8 cellular contexts compared by ENCODE assay signal in genomic region chr21:38712076-38712475, GRCh38.
DNase-seq lines count a peak whose midpoint lies in the region; ATAC-seq and TF ChIP-seq lines count a peak whose summit lies in the region.

No MANE protein-coding gene starts in this region.

- H3K27ac Mint-ChIP-seq in nephron progenitor cell, result no peak overlapping the region
- H3K27ac Mint-ChIP-seq in effector memory CD8-positive, alpha-beta T cell, result no peak overlapping the region

- no peak for ATAC-seq in effector memory CD8-positive, alpha-beta T cell (replicated peaks)

- no peak overlapping the region for H3K27ac ChIP-seq in left ventricle myocardium inferior (replicated peaks)

- intact Hi-C loops in left ventricle myocardium inferior (cut with micrococcal nuclease), result loop anchor here (10.0 kb wide), 1 partner anchor 207 kb away; no protein-coding TSS in a partner anchor
- intact Hi-C loops in cardiac septum (cut with DNase I), result no loop called here

- no peaks in the 10 kb centered on the region for H3K4me1 ChIP-seq in left ventricle myocardium inferior

- H3K27me3 Mint-ChIP-seq in nephron progenitor cell (ENCODE audit: low read depth, poor library complexity), result peaks cover 6% of the 10 kb centered on the region
- peaks cover 12 to 72% of the 10 kb centered on the region in 2 donors for H3K27me3 Mint-ChIP-seq in effector memory CD8-positive, alpha-beta T cell

- H3K4me3 Mint-ChIP-seq in nephron progenitor cell, result no peak overlapping the region
- H3K4me3 Mint-ChIP-seq in effector memory CD8-positive, alpha-beta T cell, result no peak overlapping the region

- no peaks in the 10 kb centered on the region for H3K9me3 ChIP-seq in left ventricle myocardium inferior (replicated peaks)

- H3K27me3 ChIP-seq in left ventricle myocardium inferior (ENCODE audit: low read depth), result no peaks in the 10 kb centered on the region

- H3K36me3 Mint-ChIP-seq in nephron progenitor cell (ENCODE audit: low read depth), result no peaks in the 10 kb centered on the region
- H3K36me3 Mint-ChIP-seq in effector memory CD8-positive, alpha-beta T cell (ENCODE audit: insufficient read depth), result no peaks in the 10 kb centered on the region

- DNase-seq in left ventricle myocardium inferior (no peak), cardiac septum (ENCODE audit: low spot score) (no peak), NCI-H510A (lab: John Stamatoyannopoulos, UW) (peak; percentile 46), cardiac fibroblast (ENCODE audit: low read depth in 2 of 2) (peak; percentile 62 to 63), nephron progenitor cell (peak; percentile 8), GM19240 (ENCODE audit: insufficient read length, low spot score) (no peak)
- DNase-seq in effector memory CD8-positive, alpha-beta T cell, result no peak
- no peak for DNase-seq in stimulated activated naive CD4-positive, alpha-beta T cell (lab: John Stamatoyannopoulos, UW)

- H3K9me3 Mint-ChIP-seq in nephron progenitor cell, result peaks cover 4% of the 10 kb centered on the region
- H3K9me3 Mint-ChIP-seq in effector memory CD8-positive, alpha-beta T cell, result no peaks in the 10 kb centered on the region

- H3K4me3 ChIP-seq in left ventricle myocardium inferior, result no peak overlapping the region
- H3K4me3 ChIP-seq in cardiac fibroblast (replicated peaks in 1 of 2; ENCODE audit: low read depth in 2 of 2, low read length in 2 of 2), result no peak overlapping the region

- no peaks in the 10 kb centered on the region for H3K36me3 ChIP-seq in left ventricle myocardium inferior

- peak; percentile 61 for TF ChIP-seq CTCF in left ventricle myocardium inferior (IDR thresholded peaks at IDR 0.05; ENCODE audit: borderline replicate concordance)
- TF ChIP-seq CTCF in cardiac fibroblast (IDR thresholded peaks at IDR 0.05; ENCODE audit: low read depth, low read length), result peak; percentile 63
- TF ChIP-seq CTCF in nephron progenitor cell (IDR thresholded peaks at IDR 0.05), result peak; percentile 16

- peaks cover 15% of the 10 kb centered on the region for H3K4me1 Mint-ChIP-seq in nephron progenitor cell
- H3K4me1 Mint-ChIP-seq in effector memory CD8-positive, alpha-beta T cell (ENCODE audit: low read depth in 2 of 2), result no peaks in the 10 kb centered on the region

Comparison
In these comparisons a context has a peak if more than half of its experiments do, and no peak if none do; other contexts are left out.
1. DNase-seq: peak in NCI-H510A (single experiment), cardiac fibroblast (2 of 2) and nephron progenitor cell (single experiment); none in left ventricle myocardium inferior (single experiment), cardiac septum (single experiment), effector memory CD8-positive, alpha-beta T cell (0 of 3), GM19240 (single experiment) and stimulated activated naive CD4-positive, alpha-beta T cell (0 of 6).
2. Peak in every context shown above with its lines, with median percentiles within 50 percentile points of each other: CTCF ChIP-seq.